In genomic region chr11:842370-843002, GRCh38 we compare ENCODE assay signal across 8 cellular contexts. TPM values are rescaled to one million over a fixed set of nuclear protein-coding genes. Genes with fewer than 3 reads are reported as not detected.
DNase-seq lines count a peak whose midpoint lies in the region; ATAC-seq, FAIRE-seq and TF ChIP-seq lines count a peak whose summit lies in the region.

TSS of gene POLR2L (minus strand) at chr11:842529. CDS start at chr11:842508, 21 bp downstream.
TSS of gene TSPAN4 (plus strand) at chr11:842852. CDS start at chr11:850305, 7,453 bp downstream.

- peak within 1 kb of the TSS; percentile 88 for H3K27ac Mint-ChIP-seq in Caco-2 (ENCODE audit: unreplicated experiment)

- peaks cover 58% of the 10 kb centered on the region for H3K36me3 Mint-ChIP-seq in Caco-2 (ENCODE audit: insufficient read depth, unreplicated experiment)
- H3K36me3 Mint-ChIP-seq in activated T-cell treated with anti-CD3 and anti-CD28 coated beads, Interleukin-2, amount 50 U/mL, for 4 hours (ENCODE audit: insufficient read depth): no peaks in the 10 kb centered on the region

- H3K79me2 ChIP-seq in PC-3 (ENCODE audit: low read length): peaks cover 76% of the 10 kb centered on the region

- peak within 1 kb of the TSS; percentile 75 for H2AFZ ChIP-seq in PC-3 (ENCODE audit: low read length)

- POLR2A ChIA-PET in Caco-2 (lab: Charles Lee) (interaction anchor here (0.6 to 1.2 kb wide), 3 partner anchors 9 to 1146 kb away, joined by 3 to 4 read pairs (median 4); partner anchors contain the start of gene RPLP2), PC-3 (lab: Charles Lee; ENCODE audit: unreplicated experiment) (interaction anchor here (0.6 to 1.7 kb wide), 3 partner anchors 8 to 423 kb away, joined by 3 to 14 read pairs (median 5); no protein-coding TSS in a partner anchor)

- ATAC-seq in PC-3 (peak; percentile 3), esophagus mucosa (peak; percentile 66)
- ATAC-seq in activated T-cell treated with anti-CD3 and anti-CD28 coated beads, Interleukin-2, amount 50 U/mL, for 4 hours: peak; percentile 81 to 84

- peaks cover 18% of the 10 kb centered on the region for H3K4me1 Mint-ChIP-seq in Caco-2 (ENCODE audit: low read depth, unreplicated experiment)
- peaks cover 25% of the 10 kb centered on the region for H3K4me1 Mint-ChIP-seq in activated T-cell treated with anti-CD3 and anti-CD28 coated beads, Interleukin-2, amount 50 U/mL, for 4 hours (ENCODE audit: low read depth)

- peak within 1 kb of the TSS; percentile 90 for H3K4me3 Mint-ChIP-seq in Caco-2 (ENCODE audit: unreplicated experiment)
- peak within 1 kb of the TSS; percentile 85 for H3K4me3 Mint-ChIP-seq in activated T-cell treated with anti-CD3 and anti-CD28 coated beads, Interleukin-2, amount 50 U/mL, for 4 hours

- no peaks in the 10 kb centered on the region for H3K9me3 Mint-ChIP-seq in Caco-2 (ENCODE audit: unreplicated experiment)
- no peaks in the 10 kb centered on the region for H3K9me3 Mint-ChIP-seq in activated T-cell treated with anti-CD3 and anti-CD28 coated beads, Interleukin-2, amount 50 U/mL, for 4 hours

- H4K20me1 ChIP-seq in PC-3 (ENCODE audit: low read length): peaks cover 36% of the 10 kb centered on the region

- H3K9ac ChIP-seq in PC-3 (ENCODE audit: low read length) (peak within 1 kb of the TSS; percentile 97), muscle layer of colon (ENCODE audit: low read length) (peak within 1 kb of the TSS; percentile 61)

- FAIRE-seq in HTR-8/SVneo (lab: Jason Lieb, UNC): peak; percentile 97

- no TSS peak for BruUV-seq in Caco-2 (replicated peaks; lab: Mats Ljungman, UMichigan)
- no TSS peak for BruUV-seq in PC-3 (replicated peaks; lab: Mats Ljungman, UMichigan)

- no peaks in the 10 kb centered on the region for H3K9me2 ChIP-seq in PC-3 (replicated peaks; ENCODE audit: low read length)

- peak; percentile 90 to 94 for DNase-seq in Caco-2
- DNase-seq in GM20000 (ENCODE audit: low spot score): peak; percentile 98
- peak; percentile 75 for DNase-seq in HTR-8/SVneo (ENCODE audit: insufficient read length, low spot score)
- peak; percentile 86 for DNase-seq in PC-3
- peak; percentile 83 for DNase-seq in activated T-cell treated with anti-CD3 and anti-CD28 coated beads, Interleukin-2, amount 50 U/mL, for 4 hours
- peak; percentile 75 to 82 for DNase-seq in stimulated activated CD8-positive, alpha-beta memory T cell treated with anti-CD3 and anti-CD28 coated beads, Interleukin-7, amount 100 ng/mL, for 1 hour (ENCODE audit: low read depth in 2 of 2)

- intact Hi-C loops in Caco-2 (cut with micrococcal nuclease; ENCODE audit: unreplicated experiment) (loop anchor here (1.0 kb wide), 1 partner anchor 9 kb away; no protein-coding TSS in a partner anchor), PC-3 (cut with micrococcal nuclease) (loop anchor here (5.0 kb wide), 1 partner anchor 210 kb away; no protein-coding TSS in a partner anchor)

- peaks cover 11% of the 10 kb centered on the region for H3F3A ChIP-seq in PC-3 (ENCODE audit: low read length, unreplicated experiment)

- H3K27me3 ChIP-seq in Caco-2 (replicated peaks; ENCODE audit: control insufficient read depth, insufficient read depth, low read length): no peaks in the 10 kb centered on the region
- H3K27me3 ChIP-seq in PC-3 (ENCODE audit: low read length): no peaks in the 10 kb centered on the region
- H3K27me3 ChIP-seq in muscle layer of colon (ENCODE audit: control insufficient read depth in 1 of 2, insufficient read depth in 2 of 2, low read length in 2 of 2): no peaks in the 10 kb centered on the region

- H3K4me3 ChIP-seq in Caco-2 (ENCODE audit: low read depth, low read length) (peak within 1 kb of the TSS; percentile 68), PC-3 (ENCODE audit: low read length) (peak within 1 kb of the TSS; percentile 100), muscle layer of colon (ENCODE audit: low read depth in 1 of 2, low read length in 2 of 2) (peak within 1 kb of the TSS; percentile 76 to 100)

- TF ChIP-seq CTCF in Caco-2 (IDR thresholded peaks at IDR 0.05; ENCODE audit: insufficient read depth in 1 of 2, low read depth in 1 of 2, low read length in 1 of 2, severe bottlenecking in 1 of 2, unreplicated experiment in 1 of 2) (no peak), GM20000 (IDR thresholded peaks at IDR 0.05; ENCODE audit: extremely low read depth, missing control alignments) (no peak), PC-3 (conservative IDR thresholded peaks at IDR 0.05; ENCODE audit: low read depth, low read length) (no peak)

- CTCF ChIA-PET in Caco-2 (lab: Charles Lee): interaction anchor here (1.5 kb wide), 1 partner anchor 23 kb away, joined by 3 read pairs; no protein-coding TSS in a partner anchor
- CTCF ChIA-PET in PC-3 (lab: Charles Lee): no interaction called here

- H3K4me2 ChIP-seq in PC-3 (ENCODE audit: low read length): peak within 1 kb of the TSS; percentile 90

- H3K4me1 ChIP-seq in Caco-2 (peaks cover 26% of the 10 kb centered on the region), PC-3 (ENCODE audit: insufficient read depth, low read length) (peaks cover 46% of the 10 kb centered on the region), muscle layer of colon (ENCODE audit: insufficient read depth, low read length) (peaks cover 31% of the 10 kb centered on the region)

- H3K27me3 Mint-ChIP-seq in Caco-2 (ENCODE audit: insufficient read depth, unreplicated experiment): no peaks in the 10 kb centered on the region
- peaks cover 5% of the 10 kb centered on the region for H3K27me3 Mint-ChIP-seq in activated T-cell treated with anti-CD3 and anti-CD28 coated beads, Interleukin-2, amount 50 U/mL, for 4 hours (ENCODE audit: low read depth)

- peak within 1 kb of the TSS; percentile 87 for H3K27ac ChIP-seq in PC-3 (ENCODE audit: low read length)
- H3K27ac ChIP-seq in muscle layer of colon (ENCODE audit: low read depth, low read length): peak within 1 kb of the TSS; percentile 88

- H3K9me3 ChIP-seq in Caco-2 (no peaks in the 10 kb centered on the region), PC-3 (ENCODE audit: low read length) (no peaks in the 10 kb centered on the region), muscle layer of colon (ENCODE audit: low read length) (no peaks in the 10 kb centered on the region)

- H3K36me3 ChIP-seq in Caco-2 (ENCODE audit: control insufficient read depth, insufficient read depth, low read length) (peaks cover 5% of the 10 kb centered on the region), PC-3 (ENCODE audit: low read depth, low read length) (peaks cover 38% of the 10 kb centered on the region), muscle layer of colon (ENCODE audit: insufficient read depth, low read length) (peaks cover 18% of the 10 kb centered on the region)

RNA-seq across cellular contexts. Expression of gene POLR2L, which starts in this region (rescaled TPM):
- total RNA-seq in Caco-2 (2022): 139 and 141 TPM in 2 replicates
- total RNA-seq in PC-3 (2014; rRNA removed): 661 and 1,148 TPM in 2 replicates
- total RNA-seq in activated T-cell treated with anti-CD3 and anti-CD28 coated beads, Interleukin-2, amount 50 U/mL, for 4 hours: 100 to 1,000 TPM; 167 to 183 (median 174) TPM
- 177 TPM for total RNA-seq in esophagus mucosa

RNA-seq across cellular contexts. Expression of gene TSPAN4, which starts in this region (rescaled TPM):
- total RNA-seq in Caco-2 (2022) (84.5 and 95.9 TPM in 2 replicates), PC-3 (2014; rRNA removed) (121 and 138 TPM in 2 replicates), esophagus mucosa (8.4 TPM)
- 1 to 10 TPM; 4.6 to 6.0 (median 5.7) TPM for total RNA-seq in activated T-cell treated with anti-CD3 and anti-CD28 coated beads, Interleukin-2, amount 50 U/mL, for 4 hours

Comparison
In these comparisons a context has a peak if more than half of its experiments do, and no peak if none do; other contexts are left out.
1. Peak in every context shown above with its lines: DNase-seq, ATAC-seq, H3K4me3 ChIP-seq and H3K27ac ChIP-seq.
2. ATAC-seq: peak in every context shown above with its lines; median percentile 82 in activated T-cell treated with anti-CD3 and anti-CD28 coated beads, Interleukin-2, amount 50 U/mL, for 4 hours; 66 in esophagus mucosa; 3 in PC-3.